1 cellular context compared by ENCODE assay signal in genomic region chr16:2441143-2441804, GRCh38.
TF ChIP-seq lines count a peak whose summit lies in the region.

No MANE protein-coding gene starts in this region.

TF ChIP-seq in HepG2, 621 proteins besides CTCF, POLR2A, EP300 and RAD21:
- 0 out of 2 replicates have a peak, but pooled peaks have one; percentile 11 for TF ChIP-seq ZNF770 (CRISPR knock-in tag; IDR thresholded peaks at IDR 0.05)
TF ChIP-seq in HepG2: peak in this region for 1; not testable (repeated sequence) for 620.
